ENCODE assay signal across 1 cellular context in genomic region chr15:41950505-41950904, GRCh38.
TF ChIP-seq lines count a peak whose summit lies in the region.

No MANE protein-coding gene starts in this region.

TF ChIP-seq in HCT116, 20 proteins besides CTCF, POLR2A, EP300 and RAD21 (continued from another document):
- TF ChIP-seq REST (IDR thresholded peaks at IDR 0.05; ENCODE audit: low read depth): no peak
- TF ChIP-seq CBX3 (IDR thresholded peaks at IDR 0.05; ENCODE audit: low read depth): no peak
